Comparison of ENCODE assay signal across 8 cellular contexts in genomic region chr6:42367353-42368011, GRCh38.
DNase-seq lines count a peak whose midpoint lies in the region; ATAC-seq and TF ChIP-seq lines count a peak whose summit lies in the region.

No MANE protein-coding gene starts in this region.

- peaks cover 1% of the 10 kb centered on the region for H3K36me3 ChIP-seq in CD8-positive, alpha-beta memory T cell (ENCODE audit: insufficient read depth, low read length)
- H3K36me3 ChIP-seq in Karpas-422 (ENCODE audit: insufficient read depth, low read length) = peaks cover 15% of the 10 kb centered on the region

- peak overlapping the region; percentile 57 for H3K9ac ChIP-seq in Karpas-422 (ENCODE audit: low read length)

- intact Hi-C loops in sciatic nerve (cut with DNase I) = no loop called here

- H3K4me1 ChIP-seq in CD8-positive, alpha-beta memory T cell (ENCODE audit: insufficient read depth, low read length) = peaks cover 69% of the 10 kb centered on the region
- peaks cover 40% of the 10 kb centered on the region for H3K4me1 ChIP-seq in Karpas-422 (ENCODE audit: low read length)
- H3K4me1 ChIP-seq in foreskin keratinocyte = no peaks in the 10 kb centered on the region

- peak overlapping the region; percentile 57 to 90 (median 84) for H3K4me3 Mint-ChIP-seq in CD8-positive, alpha-beta memory T cell
- no peak overlapping the region for H3K4me3 Mint-ChIP-seq in WTC11

- H3K79me2 ChIP-seq in Karpas-422 (ENCODE audit: low read length) = peaks cover 99% of the 10 kb centered on the region

- no peak overlapping the region for H2AFZ ChIP-seq in Karpas-422 (ENCODE audit: low read length)

- no peaks in the 10 kb centered on the region for H3K9me2 ChIP-seq in Karpas-422 (replicated peaks; ENCODE audit: insufficient read depth, low read length)

- peak overlapping the region; percentile 55 for H3K27ac ChIP-seq in CD8-positive, alpha-beta memory T cell (ENCODE audit: low read depth, low read length)
- H3K27ac ChIP-seq in Karpas-422 (ENCODE audit: low read length) = peak overlapping the region; percentile 75
- no peak overlapping the region for H3K27ac ChIP-seq in foreskin keratinocyte

- H3K27me3 ChIP-seq in CD8-positive, alpha-beta memory T cell (ENCODE audit: insufficient read depth, low read length, poor library complexity, severe bottlenecking) = no peaks in the 10 kb centered on the region
- H3K27me3 ChIP-seq in Karpas-422 (ENCODE audit: low read length) (no peaks in the 10 kb centered on the region), foreskin keratinocyte (no peaks in the 10 kb centered on the region)

- POLR2A ChIA-PET in CD8-positive, alpha-beta memory T cell (lab: Charles Lee) = interaction anchor here (0.6 to 3.1 kb wide), 7 partner anchors 9 to 88 kb away, joined by 3 to 22 read pairs (median 4); no protein-coding TSS in a partner anchor
- POLR2A ChIA-PET in WTC11 (lab: Charles Lee) = no interaction called here

- H3K4me3 ChIP-seq in CD8-positive, alpha-beta memory T cell (ENCODE audit: low read length) = peak overlapping the region; percentile 48
- H3K4me3 ChIP-seq in Karpas-422 (ENCODE audit: low read length) = peak overlapping the region; percentile 52

- no peaks in the 10 kb centered on the region for H3K9me3 Mint-ChIP-seq in CD8-positive, alpha-beta memory T cell
- H3K9me3 Mint-ChIP-seq in WTC11 = no peaks in the 10 kb centered on the region

- TF ChIP-seq CTCF in WTC11 (IDR thresholded peaks at IDR 0.05) = no peak
- no peak for TF ChIP-seq CTCF in foreskin keratinocyte (conservative IDR thresholded peaks at IDR 0.05)

- H4K20me1 ChIP-seq in Karpas-422 (ENCODE audit: insufficient read depth, low read depth, low read length) = no peaks in the 10 kb centered on the region

- peak overlapping the region; percentile 85 to 100 (median 92) for H3K27ac Mint-ChIP-seq in CD8-positive, alpha-beta memory T cell
- no peak overlapping the region for H3K27ac Mint-ChIP-seq in WTC11

- CTCF ChIA-PET in CD8-positive, alpha-beta memory T cell (lab: Charles Lee) = interaction anchor here (0.7 to 2.9 kb wide), 11 partner anchors 8 to 180 kb away, joined by 3 to 16 read pairs (median 4); no protein-coding TSS in a partner anchor
- CTCF ChIA-PET in WTC11 (lab: Charles Lee) = interaction anchor here (0.5 to 2.7 kb wide), 2 partner anchors 180 to 274 kb away, joined by 3 to 12 read pairs; no protein-coding TSS in a partner anchor

- H3K4me2 ChIP-seq in Karpas-422 (ENCODE audit: low read depth, low read length, poor library complexity, severe bottlenecking) = peak overlapping the region; percentile 60

- H3K9me3 ChIP-seq in CD8-positive, alpha-beta memory T cell (ENCODE audit: low read length) = no peaks in the 10 kb centered on the region
- H3K9me3 ChIP-seq in Karpas-422 (ENCODE audit: low read length) = no peaks in the 10 kb centered on the region

- H3K27me3 Mint-ChIP-seq in CD8-positive, alpha-beta memory T cell = no peaks in the 10 kb centered on the region
- H3K27me3 Mint-ChIP-seq in WTC11 (ENCODE audit: low read depth) = no peaks in the 10 kb centered on the region

- peak in 1 of 5 donors; percentile 32 for DNase-seq in CD8-positive, alpha-beta memory T cell
- DNase-seq in Karpas-422 (peak; percentile 84), astrocyte of the hippocampus (ENCODE audit: low read depth, low spot score) (peak; percentile 22), sciatic nerve (ENCODE audit: low spot score) (no peak), WTC11 (ENCODE audit: low spot score) (no peak), foreskin keratinocyte (no peak), OCI-M2 (lab: John Stamatoyannopoulos, UW; ENCODE audit: unreplicated experiment) (no peak)

- ATAC-seq in GM19455 (IDR thresholded peaks at IDR 0.05; ENCODE audit: unreplicated experiment) (peak; percentile 67), sciatic nerve (peak; percentile 43), WTC11 (no peak), foreskin keratinocyte (no peak)

- peaks cover 76 to 94% (median 82%) of the 10 kb centered on the region in 3 donors for H3K4me1 Mint-ChIP-seq in CD8-positive, alpha-beta memory T cell
- H3K4me1 Mint-ChIP-seq in WTC11 = peaks cover 27% of the 10 kb centered on the region

- H3K36me3 Mint-ChIP-seq in CD8-positive, alpha-beta memory T cell = peaks cover 0 to 20% (median 6%) of the 10 kb centered on the region in 3 donors
- H3K36me3 Mint-ChIP-seq in WTC11 = no peaks in the 10 kb centered on the region

TF ChIP-seq in WTC11, 78 proteins besides CTCF, POLR2A, EP300 and RAD21:
- TF ChIP-seq IRF2 (CRISPR knock-in tag; IDR thresholded peaks at IDR 0.05; ENCODE audit: borderline replicate concordance, low read depth) (no peak), ZBTB43 (CRISPR knock-in tag; IDR thresholded peaks at IDR 0.05) (no peak), PRRX2 (CRISPR knock-in tag; IDR thresholded peaks at IDR 0.05) (no peak), CBFB (CRISPR knock-in tag; IDR thresholded peaks at IDR 0.05; ENCODE audit: low read depth) (no peak), ZSCAN18 (CRISPR knock-in tag; IDR thresholded peaks at IDR 0.05) (no peak), E2F4 (CRISPR knock-in tag; IDR thresholded peaks at IDR 0.05; ENCODE audit: borderline replicate concordance, low read depth) (no peak), ZNF396 (CRISPR knock-in tag; IDR thresholded peaks at IDR 0.05; ENCODE audit: borderline replicate concordance) (no peak), GTF2I (CRISPR knock-in tag; conservative IDR thresholded peaks at IDR 0.05) (no peak), ATF6 (CRISPR knock-in tag; IDR thresholded peaks at IDR 0.05) (no peak), ZNF317 (CRISPR knock-in tag; IDR thresholded peaks at IDR 0.05; ENCODE audit: borderline replicate concordance, low read depth) (no peak), HMGXB4 (CRISPR knock-in tag; IDR thresholded peaks at IDR 0.05) (no peak)

Comparison
In these comparisons a context has a peak if more than half of its experiments do, and no peak if none do; other contexts are left out.
1. DNase-seq: peak in Karpas-422 (single experiment) and astrocyte of the hippocampus (single experiment); none in sciatic nerve (single experiment), WTC11 (single experiment), foreskin keratinocyte (0 of 2) and OCI-M2 (single experiment).
2. ATAC-seq: peak in GM19455 (single experiment) and sciatic nerve (single experiment); none in WTC11 (single experiment) and foreskin keratinocyte (single experiment).